8 cellular contexts compared by ENCODE assay signal in genomic region chr5:179819296-179820126, GRCh38. TPM values are rescaled to one million over a fixed set of nuclear protein-coding genes. Genes with fewer than 3 reads are reported as not detected.
A peak's percentile ranks its signal among the peaks of the same experiment; 100 is the strongest.
DNase-seq lines count a peak whose midpoint lies in the region; ATAC-seq and TF ChIP-seq lines count a peak whose summit lies in the region.

No MANE protein-coding gene starts in this region.

- H4K20me1 ChIP-seq in Karpas-422 (ENCODE audit: insufficient read depth, low read depth, low read length): peaks cover 19% of the 10 kb centered on the region

- peak overlapping the region; percentile 89; the same call in 1 of the 2 replicates for H2AFZ ChIP-seq in Karpas-422 (ENCODE audit: low read length)

- peak overlapping the region; percentile 92 for H3K4me2 ChIP-seq in Karpas-422 (ENCODE audit: low read depth, low read length, poor library complexity, severe bottlenecking)

- peaks cover 37% of the 10 kb centered on the region for H3K36me3 Mint-ChIP-seq in activated CD4-positive, alpha-beta memory T cell treated with anti-CD3 and anti-CD28 coated beads, Interleukin-2, amount 10 ng/mL, durations not matched to agents 7 days and 5 days (ENCODE audit: low read depth)

- H3K9me3 ChIP-seq in Karpas-422 (ENCODE audit: low read length) (no peaks in the 10 kb centered on the region), muscle layer of duodenum (ENCODE audit: control insufficient read depth in 1 of 2, low read length in 2 of 2) (no peaks in the 10 kb centered on the region), thymus (ENCODE audit: control insufficient read depth) (no peaks in the 10 kb centered on the region)

- H3K4me1 ChIP-seq in Karpas-422 (ENCODE audit: low read length) (peaks cover 36% of the 10 kb centered on the region), muscle layer of duodenum (ENCODE audit: control insufficient read depth in 1 of 2, insufficient read depth in 2 of 2, low read length in 2 of 2) (peaks cover 22 to 62% of the 10 kb centered on the region in 2 donors), thymus (ENCODE audit: control insufficient read depth, insufficient read depth, low read length) (peaks cover 15% of the 10 kb centered on the region)

- H3K4me3 ChIP-seq in Karpas-422 (ENCODE audit: low read length) (peak overlapping the region; percentile 96), muscle layer of duodenum (ENCODE audit: low read depth in 1 of 2, low read length in 2 of 2) (peak overlapping the region; percentile 58 to 91), thymus (ENCODE audit: low read length) (peak overlapping the region; percentile 72)

- H3K9me3 Mint-ChIP-seq in activated CD4-positive, alpha-beta memory T cell treated with anti-CD3 and anti-CD28 coated beads, Interleukin-2, amount 10 ng/mL, durations not matched to agents 7 days and 5 days: no peaks in the 10 kb centered on the region

- peak overlapping the region; percentile 70 for H3K4me3 Mint-ChIP-seq in activated CD4-positive, alpha-beta memory T cell treated with anti-CD3 and anti-CD28 coated beads, Interleukin-2, amount 10 ng/mL, durations not matched to agents 7 days and 5 days

- peaks cover 12% of the 10 kb centered on the region; the same call in 1 of the 2 replicates for H3K36me3 ChIP-seq in Karpas-422 (ENCODE audit: insufficient read depth, low read length)
- H3K36me3 ChIP-seq in muscle layer of duodenum (ENCODE audit: control insufficient read depth in 1 of 2, insufficient read depth in 2 of 2, low read length in 2 of 2): peaks cover 21 to 50% of the 10 kb centered on the region in 2 donors
- H3K36me3 ChIP-seq in thymus (ENCODE audit: control insufficient read depth, insufficient read depth): peaks cover 16% of the 10 kb centered on the region

- no peaks in the 10 kb centered on the region for H3K27me3 ChIP-seq in Karpas-422 (ENCODE audit: low read length)
- H3K27me3 ChIP-seq in muscle layer of duodenum (ENCODE audit: low read depth, low read length): no peaks in the 10 kb centered on the region
- H3K27me3 ChIP-seq in thymus (ENCODE audit: control insufficient read depth, insufficient read depth): peaks cover 28% of the 10 kb centered on the region

- peak overlapping the region; percentile 96 for H3K27ac ChIP-seq in 22Rv1
- H3K27ac ChIP-seq in Karpas-422 (ENCODE audit: low read length): peak overlapping the region; percentile 75
- H3K27ac ChIP-seq in muscle layer of duodenum (ENCODE audit: low read length): peak overlapping the region; percentile 97
- H3K27ac ChIP-seq in thymus (ENCODE audit: low read depth): peak overlapping the region; percentile 76

- POLR2A ChIA-PET in activated CD4-positive, alpha-beta memory T cell treated with anti-CD3 and anti-CD28 coated beads, Interleukin-2, amount 10 ng/mL, durations not matched to agents 7 days and 5 days (lab: Charles Lee): interaction anchor here (0.7 to 2.7 kb wide), 13 partner anchors 8 to 196 kb away, joined by 3 to 21 read pairs (median 7); partner anchors contain the start of genes HNRNPH1, MAML1 and MGAT4B

- no peaks in the 10 kb centered on the region for H3K27me3 Mint-ChIP-seq in activated CD4-positive, alpha-beta memory T cell treated with anti-CD3 and anti-CD28 coated beads, Interleukin-2, amount 10 ng/mL, durations not matched to agents 7 days and 5 days

- H3K27ac Mint-ChIP-seq in activated CD4-positive, alpha-beta memory T cell treated with anti-CD3 and anti-CD28 coated beads, Interleukin-2, amount 10 ng/mL, durations not matched to agents 7 days and 5 days: peak overlapping the region; percentile 76

- WGBS in thymus: 40% methylated on average over 26 of the region's 26 CpGs

- H3K4me1 Mint-ChIP-seq in activated CD4-positive, alpha-beta memory T cell treated with anti-CD3 and anti-CD28 coated beads, Interleukin-2, amount 10 ng/mL, durations not matched to agents 7 days and 5 days: peaks cover 51% of the 10 kb centered on the region

- TF ChIP-seq CTCF in 22Rv1 (IDR thresholded peaks at IDR 0.05): no peak

- no peaks in the 10 kb centered on the region for H3K9me2 ChIP-seq in Karpas-422 (replicated peaks; ENCODE audit: insufficient read depth, low read length)

- peak; percentile 30 for ATAC-seq in esophagus mucosa

- peak overlapping the region; percentile 96 for H3K9ac ChIP-seq in Karpas-422 (ENCODE audit: low read length)

- peak; percentile 74 for DNase-seq in GM03348 (ENCODE audit: low spot score)
- DNase-seq in Karpas-422: peak; percentile 73
- peak; percentile 45 for DNase-seq in activated CD4-positive, alpha-beta memory T cell treated with anti-CD3 and anti-CD28 coated beads, Interleukin-2, amount 10 ng/mL, durations not matched to agents 7 days and 5 days
- DNase-seq in NCI-H2107 treated with DMSO at 0.1 percent for 48 hours (lab: John Stamatoyannopoulos, UW; ENCODE audit: unreplicated experiment): no peak

- CTCF ChIA-PET in activated CD4-positive, alpha-beta memory T cell treated with anti-CD3 and anti-CD28 coated beads, Interleukin-2, amount 10 ng/mL, durations not matched to agents 7 days and 5 days (lab: Charles Lee): interaction anchor here (0.6 to 1.6 kb wide), 4 partner anchors 8 to 225 kb away, joined by 4 to 6 read pairs (median 5); no protein-coding TSS in a partner anchor

- H3K79me2 ChIP-seq in Karpas-422 (ENCODE audit: low read length): peaks cover 27% of the 10 kb centered on the region

RNA-seq across cellular contexts. Expression of gene SQSTM1, which starts 1.2 kb away (rescaled TPM):
- 100.0 and 123 TPM in 2 replicates for total RNA-seq in Karpas-422 (2014; rRNA removed; shearing (Covaris generic); ENCODE audit: low replicate concordance)
- total RNA-seq in activated CD4-positive, alpha-beta memory T cell treated with anti-CD3 and anti-CD28 coated beads, Interleukin-2, amount 10 ng/mL, durations not matched to agents 7 days and 5 days: 100 to 1,000 TPM; 178 to 183 TPM
- 126 TPM for total RNA-seq in esophagus mucosa
- 253 TPM for polyA plus RNA-seq in thymus

RNA-seq across cellular contexts. Expression of gene MGAT4B, which starts 12.8 kb away (rescaled TPM):
- total RNA-seq in Karpas-422 (2014; rRNA removed; shearing (Covaris generic); ENCODE audit: low replicate concordance): 36.9 and 47.1 TPM in 2 replicates
- total RNA-seq in activated CD4-positive, alpha-beta memory T cell treated with anti-CD3 and anti-CD28 coated beads, Interleukin-2, amount 10 ng/mL, durations not matched to agents 7 days and 5 days: 10 to 100 TPM; 94.8 to 95.7 TPM
- total RNA-seq in esophagus mucosa: 72.1 TPM
- 56.7 TPM for polyA plus RNA-seq in thymus

RNA-seq across cellular contexts. Expression of gene LTC4S, which starts 25.7 kb away (rescaled TPM):
- total RNA-seq in Karpas-422 (2014; rRNA removed; shearing (Covaris generic); ENCODE audit: low replicate concordance): 2.3 TPM in 1 of 2 replicates, not detected in the other
- total RNA-seq in activated CD4-positive, alpha-beta memory T cell treated with anti-CD3 and anti-CD28 coated beads, Interleukin-2, amount 10 ng/mL, durations not matched to agents 7 days and 5 days: 1 to 10 TPM; 2.1 to 3.3 TPM
- 5.1 TPM for total RNA-seq in esophagus mucosa
- polyA plus RNA-seq in thymus: 2.8 TPM

RNA-seq across cellular contexts. Expression of gene MRNIP, which starts 39.1 kb away (rescaled TPM):
- total RNA-seq in Karpas-422 (2014; rRNA removed; shearing (Covaris generic); ENCODE audit: low replicate concordance): 33.6 and 55.7 TPM in 2 replicates
- 10 to 100 TPM; 17.0 to 19.5 TPM for total RNA-seq in activated CD4-positive, alpha-beta memory T cell treated with anti-CD3 and anti-CD28 coated beads, Interleukin-2, amount 10 ng/mL, durations not matched to agents 7 days and 5 days
- total RNA-seq in esophagus mucosa: 8.3 TPM
- 43.9 TPM for polyA plus RNA-seq in thymus
